1 cellular context compared by ENCODE assay signal in genomic region chr3:72698154-72698917, GRCh38.
TF ChIP-seq lines count a peak whose summit lies in the region.

No MANE protein-coding gene starts in this region.

TF ChIP-seq in endothelial cell of umbilical vein, 7 proteins besides CTCF, POLR2A, EP300 and RAD21:
- TF ChIP-seq EZH2 (IDR thresholded peaks at IDR 0.05; ENCODE audit: borderline replicate concordance, low read depth, low read length, severe bottlenecking) (no peak), JUN (IDR thresholded peaks at IDR 0.05; ENCODE audit: borderline replicate concordance, insufficient read depth, insufficient read length, low read depth) (no peak), POLR2AphosphoS5 (IDR thresholded peaks at IDR 0.05; ENCODE audit: insufficient read depth, low read depth, low read length) (no peak), MYC (IDR thresholded peaks at IDR 0.05; ENCODE audit: low read depth, low read length) (no peak), GATA2 (IDR thresholded peaks at IDR 0.05; ENCODE audit: insufficient read depth, insufficient read length, low read depth, low read length) (no peak), FOS (IDR thresholded peaks at IDR 0.05; ENCODE audit: borderline replicate concordance, insufficient read depth, low read length) (no peak)
- TF ChIP-seq, protein P1, sequence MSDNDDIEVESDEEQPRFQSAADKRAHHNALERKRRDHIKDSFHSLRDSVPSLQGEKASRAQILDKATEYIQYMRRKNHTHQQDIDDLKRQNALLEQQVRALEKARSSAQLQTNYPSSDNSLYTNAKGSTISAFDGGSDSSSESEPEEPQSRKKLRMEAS (IDR thresholded peaks at IDR 0.05; ENCODE audit: insufficient read depth, insufficient read length), result no peak
